In the genomic region with DNA sequence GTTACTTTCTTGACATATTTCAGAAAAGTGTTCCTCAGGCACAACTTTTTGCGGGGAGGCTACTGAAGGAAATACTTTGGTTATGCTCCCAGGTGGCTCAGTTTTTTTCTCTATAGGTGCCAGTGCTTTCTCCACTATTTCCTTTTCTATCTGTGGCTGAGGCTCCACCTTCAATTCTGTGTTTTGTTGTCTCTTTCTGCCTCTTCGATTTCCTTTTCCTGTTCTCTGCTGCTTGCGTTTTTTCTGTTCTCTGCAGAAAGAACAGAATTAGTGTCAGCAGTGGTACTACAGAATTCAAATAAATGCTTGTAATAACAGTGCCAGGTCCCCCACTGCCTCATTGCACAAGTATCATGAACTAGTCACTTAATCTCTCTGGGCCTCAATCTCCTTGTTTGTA, we compare ENCODE assay signal across 19 cellular contexts. TPM values are rescaled to one million over a fixed set of nuclear protein-coding genes. Genes with fewer than 3 reads are reported as not detected.
DNase-seq lines count a peak whose midpoint lies in the region; ATAC-seq and TF ChIP-seq lines count a peak whose summit lies in the region.
"Had no signal": no experiment of that assay in that cellular context is flagged by ENCODE, and none has a peak within 500 bp of the region (broad histone marks: within the 10 kb centered on the region; RNA-seq: fewer than 3 reads in every experiment).

No MANE protein-coding gene starts in this region.

- peaks cover 61% of the 10 kb centered on the region for H3K4me1 Mint-ChIP-seq in activated naive CD4-positive, alpha-beta T cell treated with anti-CD3 and anti-CD28 coated beads, Interleukin-2, amount 10 ng/mL, durations not matched to agents 7 days and 5 days
- H3K4me1 Mint-ChIP-seq in activated naive CD8-positive, alpha-beta T cell treated with anti-CD3 and anti-CD28 coated beads, Interleukin-2, amount 10 ng/mL, durations not matched to agents 7 days and 5 days = peaks cover 24% of the 10 kb centered on the region
- H3K4me1 Mint-ChIP-seq in stimulated activated naive CD8-positive, alpha-beta T cell treated with anti-CD3 and anti-CD28 coated beads, Interleukin-15, amount 100 ng/mL, for 72 hours = peaks cover 48% of the 10 kb centered on the region

- peak overlapping the region; percentile 68 for H3K4me2 ChIP-seq in OCI-LY7 (ENCODE audit: low read length)
- H3K4me2 ChIP-seq: GM23338 had no signal

- TF ChIP-seq CTCF in OCI-LY7 (conservative IDR thresholded peaks at IDR 0.05; ENCODE audit: low read length) = no peak

- peak overlapping the region; percentile 72; the same call in 1 of the 2 replicates for H2AFZ ChIP-seq in OCI-LY7 (ENCODE audit: low read length)
- H2AFZ ChIP-seq: GM23338 had no signal

- no peaks in the 10 kb centered on the region for H3K9me3 Mint-ChIP-seq in activated naive CD4-positive, alpha-beta T cell treated with anti-CD3 and anti-CD28 coated beads, Interleukin-2, amount 10 ng/mL, durations not matched to agents 7 days and 5 days
- no peaks in the 10 kb centered on the region for H3K9me3 Mint-ChIP-seq in activated naive CD8-positive, alpha-beta T cell treated with anti-CD3 and anti-CD28 coated beads, Interleukin-2, amount 10 ng/mL, durations not matched to agents 7 days and 5 days
- H3K9me3 Mint-ChIP-seq in stimulated activated naive CD8-positive, alpha-beta T cell treated with anti-CD3 and anti-CD28 coated beads, Interleukin-15, amount 100 ng/mL, for 72 hours = no peaks in the 10 kb centered on the region
- H3K9me3 Mint-ChIP-seq: GM23338 had no signal

- DNase-seq in activated naive CD4-positive, alpha-beta T cell treated with anti-CD3 and anti-CD28 coated beads, Interleukin-2, amount 10 ng/mL, durations not matched to agents 7 days and 5 days = no peak
- DNase-seq in activated naive CD4-positive, alpha-beta T cell (lab: John Stamatoyannopoulos, UW) = no peak
- peak; percentile 62 for DNase-seq in OCI-LY7 (ENCODE audit: low spot score)
- DNase-seq in activated naive CD8-positive, alpha-beta T cell treated with anti-CD3 and anti-CD28 coated beads, Interleukin-2, amount 10 ng/mL, durations not matched to agents 7 days and 5 days = no peak
- no peak for DNase-seq in stimulated activated naive CD8-positive, alpha-beta T cell treated with anti-CD3 and anti-CD28 coated beads, Interleukin-15, amount 100 ng/mL, for 72 hours
- DNase-seq in NCI-H187 (lab: John Stamatoyannopoulos, UW) = no peak
- DNase-seq: activated CD4-positive, CD25-positive, alpha-beta regulatory T cell treated with anti-CD3 and anti-CD28 coated beads, Interleukin-2, amount 50 U/mL, for 72 hours; amygdala; caudate nucleus; mammary epithelial cell; NCI-H69; right cardiac atrium; tibial artery had no signal

- peaks cover 11% of the 10 kb centered on the region for H3K36me3 Mint-ChIP-seq in activated naive CD4-positive, alpha-beta T cell treated with anti-CD3 and anti-CD28 coated beads, Interleukin-2, amount 10 ng/mL, durations not matched to agents 7 days and 5 days
- no peaks in the 10 kb centered on the region for H3K36me3 Mint-ChIP-seq in activated naive CD8-positive, alpha-beta T cell treated with anti-CD3 and anti-CD28 coated beads, Interleukin-2, amount 10 ng/mL, durations not matched to agents 7 days and 5 days

- no peaks in the 10 kb centered on the region for H3K27me3 Mint-ChIP-seq in activated naive CD4-positive, alpha-beta T cell treated with anti-CD3 and anti-CD28 coated beads, Interleukin-2, amount 10 ng/mL, durations not matched to agents 7 days and 5 days
- no peaks in the 10 kb centered on the region for H3K27me3 Mint-ChIP-seq in activated naive CD8-positive, alpha-beta T cell treated with anti-CD3 and anti-CD28 coated beads, Interleukin-2, amount 10 ng/mL, durations not matched to agents 7 days and 5 days
- no peaks in the 10 kb centered on the region for H3K27me3 Mint-ChIP-seq in stimulated activated naive CD8-positive, alpha-beta T cell treated with anti-CD3 and anti-CD28 coated beads, Interleukin-15, amount 100 ng/mL, for 72 hours

- H3K9me3 ChIP-seq in OCI-LY7 (ENCODE audit: low read length) = no peaks in the 10 kb centered on the region
- H3K9me3 ChIP-seq: tibial artery had no signal

- intact Hi-C loops in OCI-LY7 (cut with micrococcal nuclease; ENCODE audit: unreplicated experiment) = no loop called here

- ATAC-seq in activated naive CD8-positive, alpha-beta T cell treated with anti-CD3 and anti-CD28 coated beads, Interleukin-2, amount 10 ng/mL, durations not matched to agents 7 days and 5 days (ENCODE audit: low read depth) = peak; percentile 77
- ATAC-seq in stimulated activated naive CD8-positive, alpha-beta T cell treated with anti-CD3 and anti-CD28 coated beads, Interleukin-15, amount 100 ng/mL, for 72 hours = peak; percentile 42
- ATAC-seq in GM18870 (IDR thresholded peaks at IDR 0.05; ENCODE audit: unreplicated experiment) = no peak
- no peak for ATAC-seq in HG03520 (IDR thresholded peaks at IDR 0.05; ENCODE audit: unreplicated experiment)
- ATAC-seq: esophagus mucosa, GM23338, right cardiac atrium had no signal

- H3K4me3 ChIP-seq in OCI-LY7 (ENCODE audit: low read depth, low read length, poor library complexity, severe bottlenecking) = peak overlapping the region; percentile 42
- H3K4me3 ChIP-seq: GM23338, tibial artery had no signal

- CTCF ChIA-PET in activated naive CD4-positive, alpha-beta T cell treated with anti-CD3 and anti-CD28 coated beads, Interleukin-2, amount 10 ng/mL, durations not matched to agents 7 days and 5 days (lab: Charles Lee) = interaction anchor here (1.7 kb wide), 1 partner anchor 24 kb away, joined by 6 read pairs; no protein-coding TSS in a partner anchor
- CTCF ChIA-PET in OCI-LY7 (lab: Charles Lee; ENCODE audit: unreplicated experiment) = interaction anchor here (1.3 kb wide), 1 partner anchor 20 kb away, joined by 3 read pairs; no protein-coding TSS in a partner anchor

- peaks cover 22% of the 10 kb centered on the region; the same call in 1 of the 2 replicates for H3K79me2 ChIP-seq in OCI-LY7 (ENCODE audit: insufficient read depth, low read depth, low read length)

- peak overlapping the region; percentile 88 for H3K27ac Mint-ChIP-seq in activated naive CD4-positive, alpha-beta T cell treated with anti-CD3 and anti-CD28 coated beads, Interleukin-2, amount 10 ng/mL, durations not matched to agents 7 days and 5 days
- peak overlapping the region; percentile 89 for H3K27ac Mint-ChIP-seq in activated naive CD8-positive, alpha-beta T cell treated with anti-CD3 and anti-CD28 coated beads, Interleukin-2, amount 10 ng/mL, durations not matched to agents 7 days and 5 days
- H3K27ac Mint-ChIP-seq in stimulated activated naive CD8-positive, alpha-beta T cell treated with anti-CD3 and anti-CD28 coated beads, Interleukin-15, amount 100 ng/mL, for 72 hours = peak overlapping the region; percentile 85 to 95
- H3K27ac Mint-ChIP-seq: GM23338 had no signal

- no TSS peak for BruUV-seq in OCI-LY7 (replicated peaks; lab: Mats Ljungman, UMichigan)

- H3K36me3 ChIP-seq in OCI-LY7 (ENCODE audit: insufficient read depth, low read length) = no peaks in the 10 kb centered on the region; the same call in 1 of the 2 replicates
- H3K36me3 ChIP-seq: tibial artery had no signal

- no peaks in the 10 kb centered on the region for H3K9me2 ChIP-seq in OCI-LY7 (ENCODE audit: insufficient read depth, low read length)

- POLR2A ChIA-PET in OCI-LY7 (lab: Charles Lee) = interaction anchor here (0.6 to 1.1 kb wide), 2 partner anchors 18 to 20 kb away, joined by 3 read pairs; no protein-coding TSS in a partner anchor
- POLR2A ChIA-PET in activated naive CD8-positive, alpha-beta T cell treated with anti-CD3 and anti-CD28 coated beads, Interleukin-2, amount 10 ng/mL, durations not matched to agents 7 days and 5 days (lab: Charles Lee) = interaction anchor here (2.1 kb wide), 1 partner anchor 9 kb away, joined by 11 read pairs; a partner anchor contains a TSS

- H3K27ac ChIP-seq in OCI-LY7 (ENCODE audit: low read depth, low read length, poor library complexity, severe bottlenecking) = peak overlapping the region; percentile 67
- H3K27ac ChIP-seq: tibial artery had no signal

- peaks cover 90% of the 10 kb centered on the region for H3K4me1 ChIP-seq in OCI-LY7 (ENCODE audit: insufficient read depth, low read length, poor library complexity, severe bottlenecking)
- H3K4me1 ChIP-seq: tibial artery had no signal

- H4K20me1 ChIP-seq in OCI-LY7 (ENCODE audit: insufficient read depth, low read length) = no peaks in the 10 kb centered on the region

- peak overlapping the region; percentile 43 for H3K4me3 Mint-ChIP-seq in activated naive CD4-positive, alpha-beta T cell treated with anti-CD3 and anti-CD28 coated beads, Interleukin-2, amount 10 ng/mL, durations not matched to agents 7 days and 5 days
- peak overlapping the region; percentile 76 for H3K4me3 Mint-ChIP-seq in activated naive CD8-positive, alpha-beta T cell treated with anti-CD3 and anti-CD28 coated beads, Interleukin-2, amount 10 ng/mL, durations not matched to agents 7 days and 5 days
- H3K4me3 Mint-ChIP-seq in stimulated activated naive CD8-positive, alpha-beta T cell treated with anti-CD3 and anti-CD28 coated beads, Interleukin-15, amount 100 ng/mL, for 72 hours = peak overlapping the region; percentile 69 to 72
- H3K4me3 Mint-ChIP-seq: GM23338 had no signal

RNA-seq across cellular contexts. Expression of a gene that starts 7.0 kb away (rescaled TPM):
- total RNA-seq in OCI-LY7 (2014; rRNA removed; shearing (Covaris generic)) = 4.3 and 5.4 TPM in 2 replicates
- total RNA-seq in OCI-LY7 (2022) = 3.3 and 3.8 TPM in 2 replicates
- 1 to 10 TPM in 1 of 2 experiments, under 1 TPM in 1; 0.47 to 1.1 TPM for total RNA-seq in activated naive CD8-positive, alpha-beta T cell treated with anti-CD3 and anti-CD28 coated beads, Interleukin-2, amount 10 ng/mL, durations not matched to agents 7 days and 5 days
- total RNA-seq: esophagus mucosa, GM23338, kidney epithelial cell, mammary epithelial cell, osteoblast, right cardiac atrium had no signal

RNA-seq across cellular contexts. Expression of a gene that starts 8.7 kb away (rescaled TPM):
- total RNA-seq in OCI-LY7 (2014; rRNA removed; shearing (Covaris generic)) = 17.6 and 34.7 TPM in 2 replicates
- 9.3 and 10.9 TPM in 2 replicates for total RNA-seq in OCI-LY7 (2022)
- total RNA-seq in activated naive CD8-positive, alpha-beta T cell treated with anti-CD3 and anti-CD28 coated beads, Interleukin-2, amount 10 ng/mL, durations not matched to agents 7 days and 5 days = 10 to 100 TPM; 25.6 to 27.6 TPM

RNA-seq across cellular contexts. Expression of a gene that starts 52.2 kb away (rescaled TPM):
- 32.1 and 52.7 TPM in 2 replicates for total RNA-seq in OCI-LY7 (2014; rRNA removed; shearing (Covaris generic))
- 389 and 454 TPM in 2 replicates for total RNA-seq in OCI-LY7 (2022)
- 100 to 1,000 TPM; 295 to 296 TPM for total RNA-seq in activated naive CD8-positive, alpha-beta T cell treated with anti-CD3 and anti-CD28 coated beads, Interleukin-2, amount 10 ng/mL, durations not matched to agents 7 days and 5 days

Comparison
In these comparisons a context has a peak if more than half of its experiments do, and no peak if none do; other contexts are left out.
1. ATAC-seq: peak in activated naive CD8-positive, alpha-beta T cell treated with anti-CD3 and anti-CD28 coated beads, Interleukin-2, amount 10 ng/mL, durations not matched to agents 7 days and 5 days (single experiment) and stimulated activated naive CD8-positive, alpha-beta T cell treated with anti-CD3 and anti-CD28 coated beads, Interleukin-15, amount 100 ng/mL, for 72 hours (single experiment); none in GM18870 (single experiment) and HG03520 (single experiment).
2. Peak in every context shown above with its lines, with median percentiles within 50 percentile points of each other: H3K27ac Mint-ChIP-seq and H3K4me3 Mint-ChIP-seq.